ENCODE assay signal across 1 cellular context in the genomic region with DNA sequence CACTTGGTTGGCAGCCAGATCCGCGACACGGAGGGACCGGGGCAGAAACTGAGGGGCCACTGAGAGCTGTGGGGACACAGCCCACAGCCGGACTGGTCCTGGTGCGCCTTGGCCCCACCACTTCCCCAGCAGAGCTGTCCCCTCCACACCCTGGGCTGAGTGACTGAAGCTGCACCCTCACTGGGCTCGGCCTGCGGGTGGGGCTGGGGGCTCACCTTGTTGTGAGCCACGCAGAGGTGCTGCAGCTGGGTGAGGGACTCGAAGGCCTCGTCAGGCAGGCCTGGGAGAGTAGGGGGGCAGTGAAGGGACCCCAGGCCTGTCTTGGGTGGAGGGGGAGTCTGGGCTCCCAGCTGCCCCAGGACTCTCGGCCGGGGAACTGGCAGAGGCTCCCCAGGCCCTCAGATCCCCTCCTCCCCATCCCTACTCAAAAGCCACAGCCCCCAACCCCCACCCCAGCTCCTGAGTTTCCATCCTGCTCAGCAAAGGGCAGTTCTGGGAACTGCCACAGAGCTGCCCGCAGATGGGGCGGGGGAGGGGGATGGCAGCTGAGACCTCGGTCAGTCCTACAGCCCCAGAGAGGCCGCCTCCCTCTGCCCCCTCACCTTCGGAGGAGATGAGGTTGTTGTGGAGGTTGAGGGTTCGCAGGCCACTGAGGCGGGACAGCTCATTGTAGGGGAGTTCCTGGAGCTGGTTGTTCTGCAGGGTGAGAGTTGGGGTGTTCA.
TF ChIP-seq lines count a peak whose summit lies in the region.

No MANE protein-coding gene starts in this region.

TF ChIP-seq in GM12878, 131 proteins besides CTCF, POLR2A, EP300 and RAD21:
- no peak for TF ChIP-seq SRF (IDR thresholded peaks at IDR 0.05; ENCODE audit: low read depth in 2 of 2, low read length in 2 of 2)
- TF ChIP-seq ESRRA (IDR thresholded peaks at IDR 0.05; ENCODE audit: low read length) = no peak
- no peak for TF ChIP-seq POLR2AphosphoS2 (IDR thresholded peaks at IDR 0.05; ENCODE audit: low read depth, low read length)
- TF ChIP-seq IKZF1 (conservative IDR thresholded peaks at IDR 0.05) = no peak
- TF ChIP-seq STAT3 (IDR thresholded peaks at IDR 0.05; ENCODE audit: low read depth, low read length) = no peak
- no peak for TF ChIP-seq NR2C2 (IDR thresholded peaks at IDR 0.05; ENCODE audit: borderline replicate concordance, control insufficient read depth, insufficient read length, low read depth)
- TF ChIP-seq ZBTB40 (IDR thresholded peaks at IDR 0.05; ENCODE audit: borderline replicate concordance) = no peak
- TF ChIP-seq EED (IDR thresholded peaks at IDR 0.05; ENCODE audit: low read depth) = no peak
- no peak for TF ChIP-seq FOXK2 (IDR thresholded peaks at IDR 0.05)
- TF ChIP-seq WRNIP1 (IDR thresholded peaks at IDR 0.05; ENCODE audit: borderline replicate concordance, low read depth, low read length) = no peak
- no peak for TF ChIP-seq IKZF2 (IDR thresholded peaks at IDR 0.05)
- TF ChIP-seq EGR1 (IDR thresholded peaks at IDR 0.05; ENCODE audit: borderline replicate concordance in 1 of 2, low read depth in 2 of 2, low read length in 2 of 2) = no peak
